Comparison of ENCODE assay signal across 16 cellular contexts in the genomic region with DNA sequence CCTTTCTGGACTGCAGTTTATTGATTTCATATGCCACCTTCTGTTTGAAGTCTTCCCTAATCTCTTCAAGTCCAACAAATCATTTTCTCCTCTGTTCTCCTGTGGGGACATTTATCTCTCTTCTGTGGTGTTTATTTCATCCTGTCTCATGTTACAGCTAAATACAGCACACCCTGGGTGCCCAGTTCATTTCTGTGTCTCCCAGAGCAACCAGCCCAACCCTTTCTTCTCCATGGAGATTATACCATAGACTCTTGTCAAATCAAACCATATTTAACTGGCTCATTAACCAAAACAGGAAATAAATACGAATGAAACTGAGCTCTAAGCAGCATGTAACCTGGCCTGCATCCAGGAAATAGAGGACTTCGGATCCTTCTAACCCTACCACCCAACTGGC. TPM values are rescaled to one million over a fixed set of nuclear protein-coding genes. Genes with fewer than 3 reads are reported as not detected.
DNase-seq lines count a peak whose midpoint lies in the region; ATAC-seq and TF ChIP-seq lines count a peak whose summit lies in the region.
"Had no signal": no experiment of that assay in that cellular context is flagged by ENCODE, and none has a peak within 500 bp of the region (broad histone marks: within the 10 kb centered on the region; RNA-seq: fewer than 3 reads in every experiment).

A gene with protein sequence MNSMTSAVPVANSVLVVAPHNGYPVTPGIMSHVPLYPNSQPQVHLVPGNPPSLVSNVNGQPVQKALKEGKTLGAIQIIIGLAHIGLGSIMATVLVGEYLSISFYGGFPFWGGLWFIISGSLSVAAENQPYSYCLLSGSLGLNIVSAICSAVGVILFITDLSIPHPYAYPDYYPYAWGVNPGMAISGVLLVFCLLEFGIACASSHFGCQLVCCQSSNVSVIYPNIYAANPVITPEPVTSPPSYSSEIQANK (plus strand): TSS at position 331 of the 400 bp plus-strand sequence. CDS start 1,249 bp downstream, outside the sequence.

- H3K4me1 ChIP-seq in gastrocnemius medialis, result peaks cover 4 to 8% of the 10 kb centered on the region in 2 donors
- H3K4me1 ChIP-seq in trophoblast cell (ENCODE audit: control insufficient read depth in 1 of 2, insufficient read depth in 2 of 2, low read length in 2 of 2), result no peaks in the 10 kb centered on the region
- H3K4me1 ChIP-seq: breast epithelium had no signal

- CTCF ChIA-PET in HEK293T (lab: Yijun Ruan, JAX), result no interaction called here

- no peaks in the 10 kb centered on the region for H3K9me3 ChIP-seq in WERI-Rb-1 (ENCODE audit: severe bottlenecking)
- H3K9me3 ChIP-seq in gastrocnemius medialis, result no peaks in the 10 kb centered on the region
- peaks cover 1% of the 10 kb centered on the region for H3K9me3 ChIP-seq in trophoblast cell (ENCODE audit: insufficient read depth, low read depth, low read length)
- H3K9me3 ChIP-seq: breast epithelium had no signal

- no peaks in the 10 kb centered on the region for H3K79me2 ChIP-seq in trophoblast cell (ENCODE audit: control insufficient read depth, insufficient read depth, low read length, poor library complexity)

- intact Hi-C loops in gastrocnemius medialis (cut with DNase I; ENCODE audit: low total_unique reads), result no loop called here

- H3K36me3 ChIP-seq in WERI-Rb-1 (no peaks in the 10 kb centered on the region), gastrocnemius medialis (no peaks in the 10 kb centered on the region), trophoblast cell (ENCODE audit: control insufficient read depth in 1 of 2, insufficient read depth in 2 of 2, low read length in 2 of 2) (no peaks in the 10 kb centered on the region)
- H3K36me3 ChIP-seq: breast epithelium had no signal

- H2BK120ac ChIP-seq in trophoblast cell (ENCODE audit: insufficient read depth, low read length, poor library complexity), result no peak within 1 kb of the TSS

- H3K23ac ChIP-seq in trophoblast cell (ENCODE audit: low read length), result no peak within 1 kb of the TSS

- POLR2A ChIA-PET in HEK293T (lab: Yijun Ruan, JAX), result no interaction called here

- no peak within 1 kb of the TSS for H3K14ac ChIP-seq in trophoblast cell (ENCODE audit: low read length)

- H4K8ac ChIP-seq in trophoblast cell (ENCODE audit: low read depth, low read length), result no peak within 1 kb of the TSS

- no peak within 1 kb of the TSS for H3K4me2 ChIP-seq in trophoblast cell (ENCODE audit: low read length)

- H3K4me3 ChIP-seq in WERI-Rb-1 (ENCODE audit: low read depth, low read length) (no peak within 1 kb of the TSS), gastrocnemius medialis (peak within 1 kb of the TSS in 1 of 4 donors; percentile 27), trophoblast cell (ENCODE audit: low read depth, low read length) (no peak within 1 kb of the TSS)
- H3K4me3 ChIP-seq: breast epithelium had no signal

- H3K27me3 ChIP-seq in WERI-Rb-1 (ENCODE audit: insufficient read depth, low read depth, severe bottlenecking) (no peaks in the 10 kb centered on the region), gastrocnemius medialis (no peaks in the 10 kb centered on the region), trophoblast cell (ENCODE audit: insufficient read depth, low read length) (no peaks in the 10 kb centered on the region)
- H3K27me3 ChIP-seq: breast epithelium had no signal

- H2AK5ac ChIP-seq in trophoblast cell (ENCODE audit: low read length), result no peak within 1 kb of the TSS

- no peak within 1 kb of the TSS for H3K4ac ChIP-seq in trophoblast cell (ENCODE audit: low read depth, low read length)

- H4K91ac ChIP-seq in trophoblast cell (ENCODE audit: low read depth, low read length), result no peak within 1 kb of the TSS

- H3K27ac ChIP-seq in WERI-Rb-1 (no peak within 1 kb of the TSS), gastrocnemius medialis (peak within 1 kb of the TSS in 1 of 4 donors; percentile 53), trophoblast cell (ENCODE audit: low read depth, low read length) (no peak within 1 kb of the TSS)
- H3K27ac ChIP-seq: breast epithelium had no signal

- peak; percentile 22 for DNase-seq in HEK293T (ENCODE audit: extremely low spot score)
- DNase-seq in NCI-H2029 (lab: John Stamatoyannopoulos, UW), result peak; percentile 99
- DNase-seq in WERI-Rb-1, result peak; percentile 17
- DNase-seq in gastrocnemius medialis, result no peak
- no peak for DNase-seq in activated CD8-positive, alpha-beta memory T cell treated with anti-CD3 and anti-CD28 coated beads, Interleukin-2, amount 50 U/mL, for 4 hours
- DNase-seq in trophoblast cell, result no peak
- no peak for DNase-seq in dedifferentiated amniotic fluid mesenchymal stem cell (ENCODE audit: extremely low spot score)
- DNase-seq: activated CD4-positive, alpha-beta memory T cell treated with anti-CD3 and anti-CD28 coated beads for 36 hours; activated effector memory CD4-positive, alpha-beta T cell treated with Interleukin-2 at 50 U/mL for 16 hours; head of caudate nucleus; left cardiac atrium; NCI-H510A; T-helper 9 cell had no signal

- no peak within 1 kb of the TSS for H2BK12ac ChIP-seq in trophoblast cell (ENCODE audit: low read length)

- in situ Hi-C loops in gastrocnemius medialis (cut with MboI; ENCODE audit: low sequenced_read_pairs in 4 of 4), result no loop called here

- no CpG with 5 or more reads among the region's 2 CpGs for WGBS in trophoblast cell (ENCODE audit: extremely low coverage, insufficient coverage, insufficient read length)

- H2AFZ ChIP-seq in trophoblast cell (ENCODE audit: insufficient read depth, low read length, poor library complexity), result no peak within 1 kb of the TSS

- TF ChIP-seq POLR2A in gastrocnemius medialis (IDR thresholded peaks at IDR 0.05), result no peak

- H3K18ac ChIP-seq in trophoblast cell (ENCODE audit: low read length), result no peak within 1 kb of the TSS

- no peaks in the 10 kb centered on the region for H3K79me1 ChIP-seq in trophoblast cell (ENCODE audit: low read length)

- ATAC-seq in gastrocnemius medialis, result peak; percentile 39 to 79
- ATAC-seq: left cardiac atrium, Right ventricle myocardium inferior had no signal

- TF ChIP-seq CTCF in WERI-Rb-1 (IDR thresholded peaks at IDR 0.05; ENCODE audit: low read depth, low read length), result no peak
- no peak for TF ChIP-seq CTCF in gastrocnemius medialis (IDR thresholded peaks at IDR 0.05 in 4 of 5, conservative IDR thresholded peaks at IDR 0.05 in 1 of 5)

- H2BK5ac ChIP-seq in trophoblast cell (ENCODE audit: low read depth, low read length, poor library complexity), result no peak within 1 kb of the TSS

- no peak within 1 kb of the TSS for H4K12ac ChIP-seq in trophoblast cell (ENCODE audit: low read depth, low read length)

- H3K9ac ChIP-seq in trophoblast cell (ENCODE audit: low read length), result no peak within 1 kb of the TSS

TF ChIP-seq in HEK293T, 16 proteins besides CTCF, POLR2A, EP300 and RAD21:
- no peak for TF ChIP-seq SUZ12 (IDR thresholded peaks at IDR 0.05)
- TF ChIP-seq TARDBP (IDR thresholded peaks at IDR 0.05), result no peak
- TF ChIP-seq LEF1 (IDR thresholded peaks at IDR 0.05; ENCODE audit: borderline replicate concordance), result no peak
- no peak for TF ChIP-seq SP1 (IDR thresholded peaks at IDR 0.05)
- TF ChIP-seq CTBP1 (IDR thresholded peaks at IDR 0.05; ENCODE audit: borderline replicate concordance), result no peak
- no peak for TF ChIP-seq NFRKB (IDR thresholded peaks at IDR 0.05)
- no peak for TF ChIP-seq BHLHE40 (IDR thresholded peaks at IDR 0.05; ENCODE audit: borderline replicate concordance)
- no peak for TF ChIP-seq ELF4 (IDR thresholded peaks at IDR 0.05)
- TF ChIP-seq FOXA1 (IDR thresholded peaks at IDR 0.05), result no peak
- no peak for TF ChIP-seq HDGF (IDR thresholded peaks at IDR 0.05; ENCODE audit: borderline replicate concordance)
- TF ChIP-seq FOXK2 (IDR thresholded peaks at IDR 0.05), result no peak
- TF ChIP-seq ZNF384 (IDR thresholded peaks at IDR 0.05), result no peak
- no peak for TF ChIP-seq L3MBTL2 (conservative IDR thresholded peaks at IDR 0.05)
- TF ChIP-seq FOXM1 (IDR thresholded peaks at IDR 0.05; ENCODE audit: borderline replicate concordance), result no peak
- TF ChIP-seq, protein P1, sequence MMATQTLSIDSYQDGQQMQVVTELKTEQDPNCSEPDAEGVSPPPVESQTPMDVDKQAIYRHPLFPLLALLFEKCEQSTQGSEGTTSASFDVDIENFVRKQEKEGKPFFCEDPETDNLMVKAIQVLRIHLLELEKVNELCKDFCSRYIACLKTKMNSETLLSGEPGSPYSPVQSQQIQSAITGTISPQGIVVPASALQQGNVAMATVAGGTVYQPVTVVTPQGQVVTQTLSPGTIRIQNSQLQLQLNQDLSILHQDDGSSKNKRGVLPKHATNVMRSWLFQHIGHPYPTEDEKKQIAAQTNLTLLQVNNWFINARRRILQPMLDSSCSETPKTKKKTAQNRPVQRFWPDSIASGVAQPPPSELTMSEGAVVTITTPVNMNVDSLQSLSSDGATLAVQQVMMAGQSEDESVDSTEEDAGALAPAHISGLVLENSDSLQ (IDR thresholded peaks at IDR 0.05), result no peak
- no peak for TF ChIP-seq ARNT (IDR thresholded peaks at IDR 0.05)

RNA-seq across cellular contexts. Expression of the gene that starts here (rescaled TPM):
- under 1 TPM in 2 of 4 donors, not detected in 2; 0.36 to 0.44 TPM for total RNA-seq in gastrocnemius medialis
- polyA plus RNA-seq in trophoblast cell (2013), result not detected in 2 replicates
- total RNA-seq: activated CD4-positive, alpha-beta memory T cell treated with anti-CD3 and anti-CD28 coated beads for 36 hours; left cardiac atrium; Right ventricle myocardium inferior had no signal
- polyA plus RNA-seq: neural cell had no signal

Comparison
In these comparisons a context has a peak if more than half of its experiments do, and no peak if none do; other contexts are left out.
1. Peak in ATAC-seq in gastrocnemius medialis; RNA of the gene not detected or under 1 TPM.
2. DNase-seq: peak in HEK293T (single experiment), NCI-H2029 (single experiment) and WERI-Rb-1 (single experiment); none in gastrocnemius medialis (0 of 2), activated CD8-positive, alpha-beta memory T cell treated with anti-CD3 and anti-CD28 coated beads, Interleukin-2, amount 50 U/mL, for 4 hours (single experiment), trophoblast cell (0 of 2) and dedifferentiated amniotic fluid mesenchymal stem cell (single experiment).